In genomic region chr1:109213824-109214693, GRCh38 we compare ENCODE assay signal across 8 cellular contexts. TPM values are rescaled to one million over a fixed set of nuclear protein-coding genes. Genes with fewer than 3 reads are reported as not detected.
DNase-seq lines count a peak whose midpoint lies in the region; TF ChIP-seq lines count a peak whose summit lies in the region.

Gene SARS1, plus strand, starts transcription at chr1:109213918. Its CDS starts 75 bp downstream, at chr1:109213993.

- peaks cover 1% of the 10 kb centered on the region for H3K36me3 ChIP-seq in H7 (replicated peaks; ENCODE audit: control insufficient read depth, insufficient read depth, low read length)
- H3K36me3 ChIP-seq in neuronal stem cell (replicated peaks in 1 of 2; ENCODE audit: control insufficient read depth in 2 of 2, insufficient read depth in 2 of 2, low read length in 2 of 2), result peaks cover 0 to 30% of the 10 kb centered on the region in 2 donors

- peak within 1 kb of the TSS; percentile 86 for H2AFZ ChIP-seq in neuronal stem cell (ENCODE audit: low read length)

- peaks cover 3 to 10% of the 10 kb centered on the region in 2 donors for H3K4me1 ChIP-seq in neuronal stem cell (ENCODE audit: control insufficient read depth in 2 of 2, insufficient read depth in 1 of 2, low read depth in 1 of 2, low read length in 2 of 2)

- in situ Hi-C loops in G401 (cut with HindIII; ENCODE audit: low sequenced_read_pairs) (no loop called here), SK-MEL-5 (cut with HindIII; ENCODE audit: low pct_unique_long_range_greater_than_20kb, low sequenced_read_pairs) (no loop called here)

- no peaks in the 10 kb centered on the region for H3K27me3 ChIP-seq in H7 (ENCODE audit: control insufficient read depth, insufficient read depth, low read length)
- no peaks in the 10 kb centered on the region for H3K27me3 ChIP-seq in neuronal stem cell (ENCODE audit: control insufficient read depth in 3 of 3, insufficient read depth in 3 of 3, low read depth in 1 of 3, low read length in 3 of 3)

- H3K9ac ChIP-seq in neuronal stem cell (ENCODE audit: low read depth, low read length, poor library complexity), result peak within 1 kb of the TSS; percentile 97

- H3K4me3 ChIP-seq in H7 (ENCODE audit: insufficient read depth, low read depth, low read length), result peak within 1 kb of the TSS; percentile 100
- H3K4me3 ChIP-seq in neuronal stem cell (ENCODE audit: low read length in 2 of 2), result peak within 1 kb of the TSS; percentile 96 to 97

- H2BK120ac ChIP-seq in neuronal stem cell (ENCODE audit: low read depth, low read length), result no peak within 1 kb of the TSS

- no peak for TF ChIP-seq CTCF in subcutaneous adipose tissue (IDR thresholded peaks at IDR 0.05; ENCODE audit: low read depth)

- H3K4me2 ChIP-seq in neuronal stem cell (ENCODE audit: insufficient read depth, low read length, poor library complexity, severe bottlenecking), result peak within 1 kb of the TSS; percentile 97

- peak within 1 kb of the TSS; percentile 86 for H4K8ac ChIP-seq in neuronal stem cell (ENCODE audit: low read depth, low read length)

- H3K4ac ChIP-seq in neuronal stem cell (ENCODE audit: low read length), result no peak within 1 kb of the TSS

- H3K18ac ChIP-seq in neuronal stem cell (ENCODE audit: low read length), result peak within 1 kb of the TSS; percentile 96

- H2BK15ac ChIP-seq in neuronal stem cell (ENCODE audit: low read length), result no peak within 1 kb of the TSS

- H4K91ac ChIP-seq in neuronal stem cell (ENCODE audit: low read depth, low read length, poor library complexity), result no peak within 1 kb of the TSS

- peak; percentile 83 for DNase-seq in G401 (ENCODE audit: low spot score)
- DNase-seq in H7, result peak; percentile 98
- peak; percentile 84 for DNase-seq in M059J (ENCODE audit: low read depth)
- peak; percentile 82 for DNase-seq in SK-MEL-5 (ENCODE audit: low read depth, low spot score)
- DNase-seq in activated naive CD4-positive, alpha-beta T cell (lab: John Stamatoyannopoulos, UW), result peak; percentile 61 to 87 (median 73)
- peak; percentile 76 for DNase-seq in foreskin melanocyte
- peak; percentile 86 for DNase-seq in neuronal stem cell (ENCODE audit: low spot score)

- peak within 1 kb of the TSS; percentile 99 for H2BK5ac ChIP-seq in neuronal stem cell (ENCODE audit: low read length)

- peaks cover 4 to 6% of the 10 kb centered on the region in 2 donors for H3K9me3 ChIP-seq in neuronal stem cell (replicated peaks in 1 of 2; ENCODE audit: control insufficient read depth in 2 of 2, insufficient read depth in 1 of 2, low read depth in 1 of 2, low read length in 2 of 2)

- H3K27ac ChIP-seq in neuronal stem cell (replicated peaks; ENCODE audit: low read length), result peak within 1 kb of the TSS; percentile 72

- H3K14ac ChIP-seq in neuronal stem cell (ENCODE audit: low read length), result peak within 1 kb of the TSS; percentile 47

- no CpG with 5 or more reads among the region's 64 CpGs for WGBS in neuronal stem cell (ENCODE audit: extremely low coverage in 2 of 2, insufficient read length in 2 of 2, insufficient replicate concordance in 1 of 2), 2 donors

- peaks cover 4% of the 10 kb centered on the region for H3K79me1 ChIP-seq in neuronal stem cell (ENCODE audit: low read depth, low read length)

- no peak within 1 kb of the TSS for H2AK5ac ChIP-seq in neuronal stem cell (ENCODE audit: low read depth, low read length)

- peak within 1 kb of the TSS; percentile 98 for H3K23ac ChIP-seq in neuronal stem cell (ENCODE audit: low read depth, low read length, poor library complexity)

- peak within 1 kb of the TSS; percentile 5 for H2BK12ac ChIP-seq in neuronal stem cell (ENCODE audit: low read length)

RNA-seq across cellular contexts. Expression of gene SARS1, which starts in this region (rescaled TPM):
- total RNA-seq in G401 (2014; rRNA removed; shearing (Covaris generic)), result 205 and 214 TPM in 2 replicates
- 270 TPM in 2 replicates for total RNA-seq in H7 (2014; rRNA removed; shearing (Covaris generic))
- total RNA-seq in M059J (2014; rRNA removed; shearing (Covaris generic)), result 110 and 149 TPM in 2 replicates
- total RNA-seq in SK-MEL-5 (2014; rRNA removed; shearing (Covaris generic)), result 200 and 205 TPM in 2 replicates
- polyA plus RNA-seq in SK-MEL-5 (2015; cell fraction: cytosol; rRNA removed), result 226 and 241 TPM in 2 replicates
- 249 and 257 TPM in 2 replicates for polyA plus RNA-seq in SK-MEL-5 (2015; cell fraction: nucleus; rRNA removed)
- 110 TPM for polyA plus RNA-seq in neuronal stem cell (2013, experiment 1 of 2)
- polyA plus RNA-seq in neuronal stem cell (2013, experiment 2 of 2), result 109 TPM
- total RNA-seq in subcutaneous adipose tissue, result 100 to 1,000 TPM; 102 to 137 (median 122) TPM

Comparison
In these comparisons a context has a peak if more than half of its experiments do, and no peak if none do; other contexts are left out.
1. Peak in every context shown above with its lines: DNase-seq, H3K4me3 ChIP-seq and H3K27ac ChIP-seq.